31 cellular contexts compared by ENCODE assay signal in the genomic region with DNA sequence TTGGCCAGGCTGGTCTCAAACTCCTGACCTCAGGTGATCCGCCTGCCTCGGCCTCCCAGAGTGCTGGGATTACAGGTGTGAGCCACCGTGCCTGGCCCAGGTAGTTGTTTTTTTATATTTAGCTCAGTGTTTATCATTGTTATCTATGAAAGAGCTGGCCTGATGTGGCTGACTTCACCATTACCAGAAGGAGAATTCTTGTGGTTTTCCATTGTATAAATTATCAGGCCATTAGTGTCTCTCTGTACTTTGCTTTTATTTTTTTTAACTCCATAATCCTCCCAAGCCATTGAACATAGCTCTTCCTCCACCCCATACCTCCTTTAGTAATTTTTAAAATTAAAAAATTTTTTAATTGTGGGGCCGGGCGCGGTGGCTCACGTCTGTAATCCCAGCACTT.
"Had no signal": no experiment of that assay in that cellular context is flagged by ENCODE, and none has a peak within 500 bp of the region (broad histone marks: within the 10 kb centered on the region; RNA-seq: fewer than 3 reads in every experiment).

No MANE protein-coding gene starts in this region.

- H2AFZ ChIP-seq: hepatocyte had no signal

- H3K4me2 ChIP-seq: hepatocyte had no signal

- H3K4me3 ChIP-seq: colonic mucosa, dorsolateral prefrontal cortex, hepatocyte, mucosa of descending colon, upper lobe of left lung had no signal

- DNase-seq: activated CD4-positive, alpha-beta T cell treated with anti-CD3 and anti-CD28 coated beads, Interleukin-2, amount 10 ng/mL, durations not matched to agents 7 days and 5 days; activated CD4-positive, CD25-positive, alpha-beta regulatory T cell treated with anti-CD3 and anti-CD28 coated beads, Interleukin-2, amount 50 U/mL, for 72 hours; activated CD8-positive, alpha-beta memory T cell treated with anti-CD3 and anti-CD28 coated beads, Interleukin-2, amount 10 ng/mL, durations not matched to agents 7 days and 5 days; activated CD8-positive, alpha-beta T cell treated with anti-CD3 and anti-CD28 coated beads for 36 hours; activated gamma-delta T cell; activated naive CD4-positive, alpha-beta T cell treated with anti-CD3 and anti-CD28 coated beads, Interleukin-2, amount 50 U/mL, for 16 hours; activated naive CD8-positive, alpha-beta T cell treated with anti-CD3 and anti-CD28 coated beads, Interleukin-2, amount 50 U/mL, for 24 hours; activated T-cell treated with anti-CD3 and anti-CD28 coated beads for 4 hours; anterior cingulate cortex; brain microvascular endothelial cell; colonic mucosa; dorsolateral prefrontal cortex; effector memory CD8-positive, alpha-beta T cell; glutamatergic neuron; left colon; mesendoderm; mucosa of descending colon; nephron progenitor cell; occipital lobe; posterior cingulate gyrus; small intestine; T-helper 1 cell; upper lobe of left lung; WERI-Rb-1 had no signal

- H3K36me3 ChIP-seq: brain microvascular endothelial cell, colonic mucosa had no signal

- FAIRE-seq: endothelial cell of umbilical vein, frontal cortex, small intestine, TTC549 had no signal

- H3K4me1 ChIP-seq: colonic mucosa, upper lobe of left lung had no signal

- H3K9me3 ChIP-seq: colonic mucosa had no signal

- H3K27ac ChIP-seq: brain microvascular endothelial cell, colonic mucosa, hepatocyte, upper lobe of left lung, WERI-Rb-1 had no signal

- ATAC-seq: activated CD8-positive, alpha-beta memory T cell treated with anti-CD3 and anti-CD28 coated beads, Interleukin-2, amount 10 ng/mL, durations not matched to agents 7 days and 5 days; activated CD8-positive, alpha-beta T cell treated with anti-CD3 and anti-CD28 coated beads for 36 hours; activated naive CD8-positive, alpha-beta T cell treated with anti-CD3 and anti-CD28 coated beads, Interleukin-2, amount 50 U/mL, for 24 hours; effector memory CD8-positive, alpha-beta T cell; esophagus mucosa; left colon; mucosa of descending colon; sciatic nerve; stimulated activated memory B cell treated with anti-CD40 and anti-IgM and Interleukin-4, amounts not matched to agents 10 μg/mL and 1 μg/mL and 100 μg/mL, for 72 hours had no signal

- H3K27me3 ChIP-seq: brain microvascular endothelial cell, colonic mucosa, dorsolateral prefrontal cortex, hepatocyte, upper lobe of left lung had no signal
